In the genomic region with DNA sequence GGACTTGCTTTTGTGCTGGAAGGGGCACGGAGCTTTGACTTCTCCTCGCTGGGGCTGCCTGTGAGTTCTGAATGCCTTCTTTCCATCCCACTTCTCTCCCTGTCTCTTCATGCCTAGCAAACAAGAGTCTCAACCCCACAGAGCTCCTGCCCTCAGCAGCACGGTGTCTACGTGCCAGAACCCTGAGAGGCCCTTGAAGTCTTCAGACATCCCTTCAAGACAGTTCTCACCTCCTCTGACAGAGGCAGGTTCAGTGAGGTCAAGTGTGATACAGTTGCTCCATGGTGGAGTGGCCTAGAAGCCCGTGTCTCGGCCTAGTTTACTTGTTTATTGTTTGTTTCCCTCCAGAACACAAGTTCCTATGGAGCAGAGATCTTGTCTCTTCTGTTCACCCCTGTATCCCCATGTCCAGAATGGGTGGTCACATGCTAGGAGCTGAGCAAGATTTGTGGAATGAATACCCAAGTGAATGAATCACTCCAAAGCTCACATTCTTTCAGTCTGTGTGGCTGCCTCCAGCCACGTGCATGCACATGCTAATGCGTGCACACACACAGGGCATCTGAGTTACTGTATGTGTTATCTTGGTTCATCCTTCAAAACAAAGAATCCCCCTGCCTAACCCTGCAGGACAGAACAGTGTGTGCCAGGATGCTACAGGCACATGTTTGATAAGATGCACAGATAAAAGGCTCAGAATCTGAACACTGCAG, we compare ENCODE assay signal across 11 cellular contexts.
A peak's percentile ranks its signal among the peaks of the same experiment; 100 is the strongest.
DNase-seq lines count a peak whose midpoint lies in the region; ATAC-seq and TF ChIP-seq lines count a peak whose summit lies in the region.
"Had no signal": no experiment of that assay in that cellular context is flagged by ENCODE, and none has a peak within 500 bp of the region (broad histone marks: within the 10 kb centered on the region; RNA-seq: fewer than 3 reads in every experiment).

No MANE protein-coding gene starts in this region.

- DNase-seq in ELF-1 (ENCODE audit: low read depth, low spot score) (peak; percentile 69), fibroblast of villous mesenchyme (ENCODE audit: low read depth) (peak; percentile 91), UCSD-AML1 (lab: John Stamatoyannopoulos, UW; ENCODE audit: unreplicated experiment) (no peak), NCI-H146 treated with DMSO at 0.1 percent for 48 hours (lab: John Stamatoyannopoulos, UW; ENCODE audit: unreplicated experiment) (no peak)
- DNase-seq in stimulated activated CD4-positive, alpha-beta T cell treated with anti-CD3 and anti-CD28 coated beads, Interleukin-4, amount 100 ng/mL, for 4 hours, result no peak
- DNase-seq: activated T-cell treated with anti-CD3 and anti-CD28 coated beads, Interleukin-2, amount 50 U/mL, for 4 hours; SIG-M5 had no signal

- peak overlapping the region; percentile 22 for H3K4me3 ChIP-seq in fibroblast of villous mesenchyme (ENCODE audit: low read depth, low read length)
- no peak overlapping the region for H3K4me3 ChIP-seq in rectal smooth muscle tissue (ENCODE audit: low read length)
- H3K4me3 ChIP-seq: heart left ventricle had no signal

- H3K27ac ChIP-seq in rectal smooth muscle tissue (ENCODE audit: low read depth, low read length), result peak overlapping the region; percentile 45

- H3K27me3 ChIP-seq in rectal smooth muscle tissue (ENCODE audit: control insufficient read depth, insufficient read depth, low read length), result no peaks in the 10 kb centered on the region
- H3K27me3 ChIP-seq: heart left ventricle had no signal

- no peaks in the 10 kb centered on the region for H3K36me3 ChIP-seq in rectal smooth muscle tissue (ENCODE audit: control insufficient read depth, insufficient read depth, low read length)

- no peak for TF ChIP-seq CTCF in fibroblast of villous mesenchyme (IDR thresholded peaks at IDR 0.05; ENCODE audit: insufficient read depth, low read depth, low read length)

- H3K4me1 ChIP-seq in rectal smooth muscle tissue (ENCODE audit: control insufficient read depth, insufficient read depth, low read length), result peaks cover 14% of the 10 kb centered on the region

- ATAC-seq in SK-N-SH treated with all-trans-retinoic acid at 6 μM for 48 hours (peak; percentile 99), GM21717 (IDR thresholded peaks at IDR 0.05; ENCODE audit: unreplicated experiment) (no peak)
- ATAC-seq: activated T-cell treated with anti-CD3 and anti-CD28 coated beads, Interleukin-2, amount 50 U/mL, for 4 hours had no signal

- no peak overlapping the region for H3K9ac ChIP-seq in rectal smooth muscle tissue (ENCODE audit: low read length)

TF ChIP-seq in SK-N-SH treated with all-trans-retinoic acid at 6 μM for 48 hours, 23 proteins besides CTCF, POLR2A, EP300 and RAD21:
- TF ChIP-seq TOX (CRISPR knock-in tag; IDR thresholded peaks at IDR 0.05; ENCODE audit: borderline replicate concordance) (no peak), CSDC2 (CRISPR knock-in tag; IDR thresholded peaks at IDR 0.05) (0 out of 2 replicates have a peak, but pooled peaks have one; percentile 72), ZFP3 (CRISPR knock-in tag; IDR thresholded peaks at IDR 0.05) (0 out of 2 replicates have a peak, but pooled peaks have one; percentile 54), ISL1 (CRISPR knock-in tag; IDR thresholded peaks at IDR 0.05) (peak; percentile 52), ESRRG (CRISPR knock-in tag; IDR thresholded peaks at IDR 0.05) (no peak), ARNTL (CRISPR knock-in tag; IDR thresholded peaks at IDR 0.05; ENCODE audit: borderline replicate concordance, low read depth) (no peak; the same call in 1 of the 2 replicates)
- TF ChIP-seq, protein P1, sequence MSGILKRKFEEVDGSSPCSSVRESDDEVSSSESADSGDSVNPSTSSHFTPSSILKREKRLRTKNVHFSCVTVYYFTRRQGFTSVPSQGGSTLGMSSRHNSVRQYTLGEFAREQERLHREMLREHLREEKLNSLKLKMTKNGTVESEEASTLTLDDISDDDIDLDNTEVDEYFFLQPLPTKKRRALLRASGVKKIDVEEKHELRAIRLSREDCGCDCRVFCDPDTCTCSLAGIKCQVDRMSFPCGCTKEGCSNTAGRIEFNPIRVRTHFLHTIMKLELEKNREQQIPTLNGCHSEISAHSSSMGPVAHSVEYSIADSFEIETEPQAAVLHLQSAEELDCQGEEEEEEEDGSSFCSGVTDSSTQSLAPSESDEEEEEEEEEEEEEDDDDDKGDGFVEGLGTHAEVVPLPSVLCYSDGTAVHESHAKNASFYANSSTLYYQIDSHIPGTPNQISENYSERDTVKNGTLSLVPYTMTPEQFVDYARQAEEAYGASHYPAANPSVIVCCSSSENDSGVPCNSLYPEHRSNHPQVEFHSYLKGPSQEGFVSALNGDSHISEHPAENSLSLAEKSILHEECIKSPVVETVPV (CRISPR knock-in tag; IDR thresholded peaks at IDR 0.05), result no peak
- TF ChIP-seq, protein P2, sequence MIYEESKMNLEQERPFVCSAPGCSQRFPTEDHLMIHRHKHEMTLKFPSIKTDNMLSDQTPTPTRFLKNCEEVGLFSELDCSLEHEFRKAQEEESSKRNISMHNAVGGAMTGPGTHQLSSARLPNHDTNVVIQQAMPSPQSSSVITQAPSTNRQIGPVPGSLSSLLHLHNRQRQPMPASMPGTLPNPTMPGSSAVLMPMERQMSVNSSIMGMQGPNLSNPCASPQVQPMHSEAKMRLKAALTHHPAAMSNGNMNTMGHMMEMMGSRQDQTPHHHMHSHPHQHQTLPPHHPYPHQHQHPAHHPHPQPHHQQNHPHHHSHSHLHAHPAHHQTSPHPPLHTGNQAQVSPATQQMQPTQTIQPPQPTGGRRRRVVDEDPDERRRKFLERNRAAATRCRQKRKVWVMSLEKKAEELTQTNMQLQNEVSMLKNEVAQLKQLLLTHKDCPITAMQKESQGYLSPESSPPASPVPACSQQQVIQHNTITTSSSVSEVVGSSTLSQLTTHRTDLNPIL (CRISPR knock-in tag; IDR thresholded peaks at IDR 0.05; ENCODE audit: low read depth), result no peak

Comparison
In these comparisons a context has a peak if more than half of its experiments do, and no peak if none do; other contexts are left out.
1. DNase-seq: peak in ELF-1 (single experiment) and fibroblast of villous mesenchyme (single experiment); none in stimulated activated CD4-positive, alpha-beta T cell treated with anti-CD3 and anti-CD28 coated beads, Interleukin-4, amount 100 ng/mL, for 4 hours (0 of 2), UCSD-AML1 (single experiment) and NCI-H146 treated with DMSO at 0.1 percent for 48 hours (single experiment).